8 cellular contexts compared by ENCODE assay signal in the genomic region with DNA sequence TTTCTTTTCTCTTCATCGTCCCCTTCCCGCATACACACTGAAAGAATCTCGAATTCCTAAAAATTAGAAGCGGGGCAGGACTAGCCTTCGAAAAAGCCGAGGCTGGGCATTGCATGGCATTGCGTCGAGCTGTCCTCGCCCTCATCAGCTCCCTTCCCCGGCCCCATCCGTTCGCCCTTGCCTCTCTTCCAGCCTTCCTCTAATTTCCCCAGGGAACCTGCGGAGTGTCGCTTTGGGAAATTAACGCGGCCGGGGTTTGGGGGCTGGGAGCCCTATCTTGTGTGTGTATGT. TPM values are rescaled to one million over a fixed set of nuclear protein-coding genes. Genes with fewer than 3 reads are reported as not detected.
DNase-seq lines count a peak whose midpoint lies in the region; ATAC-seq and TF ChIP-seq lines count a peak whose summit lies in the region.

No MANE protein-coding gene starts in this region.

- no peak for ATAC-seq in activated naive CD8-positive, alpha-beta T cell treated with anti-CD3 and anti-CD28 coated beads, Interleukin-2, amount 50 U/mL, for 24 hours

- 7% methylated on average over 17 of the region's 17 CpGs for WGBS in thymus

- H3K27ac ChIP-seq in thymus (ENCODE audit: low read depth): no peak overlapping the region

- H3K4me3 Mint-ChIP-seq in activated CD4-positive, alpha-beta T cell treated with anti-CD3 and anti-CD28 coated beads, Interleukin-2, amount 10 ng/mL, durations not matched to agents 24 days and 14 days: peak overlapping the region; percentile 86
- H3K4me3 Mint-ChIP-seq in activated naive CD8-positive, alpha-beta T cell treated with anti-CD3 and anti-CD28 coated beads, Interleukin-2, amount 50 U/mL, for 24 hours: peak overlapping the region; percentile 80

- H3K27ac Mint-ChIP-seq in activated CD4-positive, alpha-beta T cell treated with anti-CD3 and anti-CD28 coated beads, Interleukin-2, amount 10 ng/mL, durations not matched to agents 24 days and 14 days: peak overlapping the region; percentile 86
- peak overlapping the region; percentile 65 for H3K27ac Mint-ChIP-seq in activated naive CD8-positive, alpha-beta T cell treated with anti-CD3 and anti-CD28 coated beads, Interleukin-2, amount 50 U/mL, for 24 hours

- no peaks in the 10 kb centered on the region for H3K27me3 ChIP-seq in kidney epithelial cell (ENCODE audit: control insufficient read depth, insufficient read depth, low read length)
- peaks cover 17% of the 10 kb centered on the region for H3K27me3 ChIP-seq in thymus (ENCODE audit: control insufficient read depth, insufficient read depth)

- no peaks in the 10 kb centered on the region for H3K9me3 Mint-ChIP-seq in activated CD4-positive, alpha-beta T cell treated with anti-CD3 and anti-CD28 coated beads, Interleukin-2, amount 10 ng/mL, durations not matched to agents 24 days and 14 days
- no peaks in the 10 kb centered on the region for H3K9me3 Mint-ChIP-seq in activated naive CD8-positive, alpha-beta T cell treated with anti-CD3 and anti-CD28 coated beads, Interleukin-2, amount 50 U/mL, for 24 hours

- intact Hi-C loops in activated CD4-positive, alpha-beta T cell treated with anti-CD3 and anti-CD28 coated beads, Interleukin-2, amount 10 ng/mL, durations not matched to agents 24 days and 14 days (cut with micrococcal nuclease): loop anchor here (1.0 to 5.0 kb wide), 2 partner anchors 14 to 60 kb away; partner anchors contain the start of genes MLF2 and P3H3

- H3K4me3 ChIP-seq in kidney epithelial cell (ENCODE audit: low read depth, low read length) (peak overlapping the region; percentile 52), thymus (ENCODE audit: low read length) (peak overlapping the region; percentile 82)

- peaks cover 60% of the 10 kb centered on the region for H3K4me1 Mint-ChIP-seq in activated CD4-positive, alpha-beta T cell treated with anti-CD3 and anti-CD28 coated beads, Interleukin-2, amount 10 ng/mL, durations not matched to agents 24 days and 14 days
- peaks cover 61% of the 10 kb centered on the region for H3K4me1 Mint-ChIP-seq in activated naive CD8-positive, alpha-beta T cell treated with anti-CD3 and anti-CD28 coated beads, Interleukin-2, amount 50 U/mL, for 24 hours

- DNase-seq in activated CD4-positive, alpha-beta T cell treated with anti-CD3 and anti-CD28 coated beads, Interleukin-2, amount 10 ng/mL, durations not matched to agents 24 days and 14 days: no peak
- DNase-seq in activated CD4-positive, alpha-beta T cell treated with anti-CD3 and anti-CD28 coated beads, Interleukin-2, amount 50 U/mL, for 1 hour: no peak
- DNase-seq in activated naive CD8-positive, alpha-beta T cell treated with anti-CD3 and anti-CD28 coated beads, Interleukin-2, amount 50 U/mL, for 24 hours: no peak
- DNase-seq in kidney epithelial cell (ENCODE audit: low read depth) (no peak), NCI-H2107 (lab: John Stamatoyannopoulos, UW) (no peak), SW480 (ENCODE audit: low spot score) (no peak), NCI-H1092 (lab: John Stamatoyannopoulos, UW) (no peak)

- TF ChIP-seq CTCF in kidney epithelial cell (IDR thresholded peaks at IDR 0.05; ENCODE audit: insufficient read depth, low read length, poor library complexity, severe bottlenecking): no peak

- H3K27me3 Mint-ChIP-seq in activated CD4-positive, alpha-beta T cell treated with anti-CD3 and anti-CD28 coated beads, Interleukin-2, amount 10 ng/mL, durations not matched to agents 24 days and 14 days: peaks cover 7% of the 10 kb centered on the region
- H3K27me3 Mint-ChIP-seq in activated naive CD8-positive, alpha-beta T cell treated with anti-CD3 and anti-CD28 coated beads, Interleukin-2, amount 50 U/mL, for 24 hours: peaks cover 53% of the 10 kb centered on the region

- peaks cover 2% of the 10 kb centered on the region for H3K36me3 ChIP-seq in kidney epithelial cell (ENCODE audit: control insufficient read depth, insufficient read depth, low read length)
- H3K36me3 ChIP-seq in thymus (ENCODE audit: control insufficient read depth, insufficient read depth): no peaks in the 10 kb centered on the region

- H3K36me3 Mint-ChIP-seq in activated CD4-positive, alpha-beta T cell treated with anti-CD3 and anti-CD28 coated beads, Interleukin-2, amount 10 ng/mL, durations not matched to agents 24 days and 14 days (ENCODE audit: low read depth): peaks cover 26% of the 10 kb centered on the region
- H3K36me3 Mint-ChIP-seq in activated naive CD8-positive, alpha-beta T cell treated with anti-CD3 and anti-CD28 coated beads, Interleukin-2, amount 50 U/mL, for 24 hours (ENCODE audit: low read depth): peaks cover 8% of the 10 kb centered on the region

- H3K9me3 ChIP-seq in thymus (ENCODE audit: control insufficient read depth): no peaks in the 10 kb centered on the region

- H3K4me1 ChIP-seq in thymus (ENCODE audit: control insufficient read depth, insufficient read depth, low read length): peaks cover 34% of the 10 kb centered on the region

RNA-seq across cellular contexts. Expression of gene PTMS, which starts 1.1 kb away (rescaled TPM):
- 245 and 267 TPM in 2 replicates for total RNA-seq in activated CD4-positive, alpha-beta T cell treated with anti-CD3 and anti-CD28 coated beads, Interleukin-2, amount 10 ng/mL, durations not matched to agents 24 days and 14 days
- total RNA-seq in kidney epithelial cell: 169 and 193 TPM in 2 replicates
- polyA plus RNA-seq in thymus: 186 TPM

RNA-seq across cellular contexts. Expression of gene LAG3, which starts 5.1 kb away (rescaled TPM):
- total RNA-seq in activated CD4-positive, alpha-beta T cell treated with anti-CD3 and anti-CD28 coated beads, Interleukin-2, amount 10 ng/mL, durations not matched to agents 24 days and 14 days: 253 and 269 TPM in 2 replicates
- total RNA-seq in kidney epithelial cell: not detected in 2 replicates
- 4.8 TPM for polyA plus RNA-seq in thymus

RNA-seq across cellular contexts. Expression of gene MLF2, which starts 14.3 kb away (rescaled TPM):
- total RNA-seq in activated CD4-positive, alpha-beta T cell treated with anti-CD3 and anti-CD28 coated beads, Interleukin-2, amount 10 ng/mL, durations not matched to agents 24 days and 14 days: 163 and 180 TPM in 2 replicates
- total RNA-seq in kidney epithelial cell: 190 and 216 TPM in 2 replicates
- polyA plus RNA-seq in thymus: 131 TPM

RNA-seq across cellular contexts. Expression of gene CD4, which starts 22.1 kb away (rescaled TPM):
- 264 and 271 TPM in 2 replicates for total RNA-seq in activated CD4-positive, alpha-beta T cell treated with anti-CD3 and anti-CD28 coated beads, Interleukin-2, amount 10 ng/mL, durations not matched to agents 24 days and 14 days
- 0.08 TPM in 1 of 2 replicates, not detected in the other for total RNA-seq in kidney epithelial cell
- 50.9 TPM for polyA plus RNA-seq in thymus

RNA-seq across cellular contexts. Expression of gene COPS7A, which starts 43.4 kb away (rescaled TPM):
- total RNA-seq in activated CD4-positive, alpha-beta T cell treated with anti-CD3 and anti-CD28 coated beads, Interleukin-2, amount 10 ng/mL, durations not matched to agents 24 days and 14 days: 39.5 and 44.8 TPM in 2 replicates
- total RNA-seq in kidney epithelial cell: 65.2 and 69.1 TPM in 2 replicates
- polyA plus RNA-seq in thymus: 39.8 TPM

Comparison
In these comparisons a context has a peak if more than half of its experiments do, and no peak if none do; other contexts are left out.
1. RNA of gene LAG3, which starts 5.1 kb away (total RNA-seq): 253 to 269 TPM in activated CD4-positive, alpha-beta T cell treated with anti-CD3 and anti-CD28 coated beads, Interleukin-2, amount 10 ng/mL, durations not matched to agents 24 days and 14 days; not detected in kidney epithelial cell; every median in the first group is over 100 times any median in the second.